ENCODE assay signal across 12 cellular contexts in genomic region chr15:48647963-48648362, GRCh38. TPM values are rescaled to one million over a fixed set of nuclear protein-coding genes. Genes with fewer than 3 reads are reported as not detected.
DNase-seq lines count a peak whose midpoint lies in the region; ATAC-seq and TF ChIP-seq lines count a peak whose summit lies in the region.
"Had no signal": no experiment of that assay in that cellular context is flagged by ENCODE, and none has a peak within 500 bp of the region (broad histone marks: within the 10 kb centered on the region; RNA-seq: fewer than 3 reads in every experiment).

No MANE protein-coding gene starts in this region.

- H3K36me3 Mint-ChIP-seq in endodermal cell (ENCODE audit: low read depth) (no peaks in the 10 kb centered on the region), nephron progenitor cell (ENCODE audit: low read depth) (no peaks in the 10 kb centered on the region)

- H3K27me3 Mint-ChIP-seq in endodermal cell (ENCODE audit: insufficient read depth) (peaks cover 38% of the 10 kb centered on the region), nephron progenitor cell (ENCODE audit: low read depth, poor library complexity) (peaks cover 20% of the 10 kb centered on the region)

- H3K4me3 ChIP-seq in endodermal cell (ENCODE audit: low read length) (no peak overlapping the region), suprapubic skin (no peak overlapping the region)
- H3K4me3 ChIP-seq: Peyer's patch, psoas muscle had no signal

- TF ChIP-seq POLR2A in suprapubic skin (IDR thresholded peaks at IDR 0.05), result no peak

- H3K4me3 Mint-ChIP-seq in endodermal cell (no peak overlapping the region), nephron progenitor cell (peak overlapping the region; percentile 42)
- H3K4me3 Mint-ChIP-seq: activated CD4-positive, alpha-beta T cell treated with anti-CD3 and anti-CD28 coated beads, Interleukin-2, amount 10 ng/mL, durations not matched to agents 7 days and 5 days had no signal

- no peak for TF ChIP-seq EP300 in suprapubic skin (IDR thresholded peaks at IDR 0.05)

- peak; percentile 55 for TF ChIP-seq CTCF in endodermal cell (conservative IDR thresholded peaks at IDR 0.05)
- no peak for TF ChIP-seq CTCF in nephron progenitor cell (IDR thresholded peaks at IDR 0.05)
- no peak for TF ChIP-seq CTCF in suprapubic skin (IDR thresholded peaks at IDR 0.05)

- H3K9me3 Mint-ChIP-seq in endodermal cell (no peaks in the 10 kb centered on the region), nephron progenitor cell (no peaks in the 10 kb centered on the region)
- H3K9me3 Mint-ChIP-seq: activated CD4-positive, alpha-beta T cell treated with anti-CD3 and anti-CD28 coated beads, Interleukin-2, amount 10 ng/mL, durations not matched to agents 7 days and 5 days had no signal

- no peak for ATAC-seq in HG02610 (IDR thresholded peaks at IDR 0.05; ENCODE audit: unreplicated experiment)
- ATAC-seq: psoas muscle had no signal

- H3K4me1 Mint-ChIP-seq in endodermal cell (peaks cover 11% of the 10 kb centered on the region), nephron progenitor cell (peaks cover 31% of the 10 kb centered on the region)

- H3K27me3 ChIP-seq in endodermal cell (ENCODE audit: control insufficient read depth, insufficient read depth, low read length, poor library complexity, severe bottlenecking), result peaks cover 31% of the 10 kb centered on the region
- H3K27me3 ChIP-seq in suprapubic skin, result peaks cover 24% of the 10 kb centered on the region
- H3K27me3 ChIP-seq: Peyer's patch had no signal

- H3K27ac ChIP-seq in endodermal cell (ENCODE audit: low read depth, low read length), result no peak overlapping the region
- H3K27ac ChIP-seq in suprapubic skin, result no peak overlapping the region
- H3K27ac ChIP-seq: Peyer's patch, psoas muscle had no signal

- H3K9me3 ChIP-seq in endodermal cell (ENCODE audit: control insufficient read depth, low read length), result no peaks in the 10 kb centered on the region
- no peaks in the 10 kb centered on the region for H3K9me3 ChIP-seq in suprapubic skin
- H3K9me3 ChIP-seq: Peyer's patch, psoas muscle had no signal

- DNase-seq in DMS114 treated with DMSO at 0.1 percent for 48 hours (lab: John Stamatoyannopoulos, UW; ENCODE audit: unreplicated experiment), result peak; percentile 20
- peak; percentile 67 for DNase-seq in LHCN-M2 (ENCODE audit: low read depth)
- peak; percentile 67 for DNase-seq in endodermal cell
- no peak for DNase-seq in nephron progenitor cell
- DNase-seq in middle frontal gyrus (ENCODE audit: extremely low spot score, low spot score), result no peak
- DNase-seq in stimulated activated CD4-positive, alpha-beta T cell treated with anti-CD3 and anti-CD28 coated beads, Interleukin-12 subunit alpha, Interleukin-12 subunit beta, amount 100 ng/mL, for 4 hours, result no peak
- no peak for DNase-seq in suprapubic skin (ENCODE audit: low spot score in 2 of 2)
- DNase-seq: activated CD4-positive, alpha-beta T cell treated with anti-CD3 and anti-CD28 coated beads, Interleukin-2, amount 10 ng/mL, durations not matched to agents 7 days and 5 days; NCI-H1105; Peyer's patch; psoas muscle had no signal

- H3K4me1 ChIP-seq in endodermal cell (ENCODE audit: control insufficient read depth, insufficient read depth, low read length) (peaks cover 3% of the 10 kb centered on the region), suprapubic skin (peaks cover 18% of the 10 kb centered on the region)
- H3K4me1 ChIP-seq: psoas muscle had no signal

- H3K27ac Mint-ChIP-seq in endodermal cell (no peak overlapping the region), nephron progenitor cell (no peak overlapping the region)
- H3K27ac Mint-ChIP-seq: activated CD4-positive, alpha-beta T cell treated with anti-CD3 and anti-CD28 coated beads, Interleukin-2, amount 10 ng/mL, durations not matched to agents 7 days and 5 days had no signal

- no peak overlapping the region for H3K9ac ChIP-seq in endodermal cell (ENCODE audit: extremely low read depth, low read length, poor library complexity, severe bottlenecking)

- H3K36me3 ChIP-seq in endodermal cell (ENCODE audit: control insufficient read depth, insufficient read depth, low read length) (no peaks in the 10 kb centered on the region), suprapubic skin (no peaks in the 10 kb centered on the region)
- H3K36me3 ChIP-seq: Peyer's patch had no signal

RNA-seq across cellular contexts. Expression of gene FBN1, which starts 2.5 kb away (rescaled TPM):
- total RNA-seq in LHCN-M2 (2014; rRNA removed), result 109 and 128 TPM in 2 replicates
- polyA plus RNA-seq in LHCN-M2 (2012), result 112 TPM
- total RNA-seq in endodermal cell, result 1 to 10 TPM; 5.5 to 5.9 TPM
- 13.3 TPM for polyA plus RNA-seq in endodermal cell (2013, experiment 1 of 2)
- polyA plus RNA-seq in endodermal cell (2013, experiment 2 of 2), result 13.1 TPM
- 10 to 100 TPM; 12.6 to 24.6 (median 21.0) TPM for total RNA-seq in suprapubic skin

Comparison
In these comparisons a context has a peak if more than half of its experiments do, and no peak if none do; other contexts are left out.
1. DNase-seq: peak in DMS114 treated with DMSO at 0.1 percent for 48 hours (single experiment), LHCN-M2 (single experiment) and endodermal cell (single experiment); none in nephron progenitor cell (single experiment), middle frontal gyrus (single experiment), stimulated activated CD4-positive, alpha-beta T cell treated with anti-CD3 and anti-CD28 coated beads, Interleukin-12 subunit alpha, Interleukin-12 subunit beta, amount 100 ng/mL, for 4 hours (single experiment) and suprapubic skin (0 of 2).